In the genomic region with DNA sequence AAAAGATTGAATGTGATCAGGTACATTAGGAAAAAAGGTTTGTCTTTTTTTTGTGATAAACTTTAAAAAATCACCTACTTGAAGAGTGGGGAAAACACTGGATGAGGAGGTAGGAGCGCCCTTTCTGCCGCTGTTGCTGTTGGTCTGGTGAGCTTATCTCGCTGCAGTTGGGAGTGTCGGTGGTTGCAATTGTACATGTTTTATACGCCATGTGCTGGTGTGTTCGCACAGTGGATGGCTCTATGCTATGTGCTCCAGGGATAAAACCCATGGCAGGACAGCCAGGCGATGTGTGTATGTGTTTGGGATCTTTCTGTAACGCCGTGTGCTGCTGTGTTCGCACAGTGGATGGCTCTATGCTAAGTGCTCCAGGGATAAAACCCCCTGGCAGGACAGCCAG, we compare ENCODE assay signal across 16 cellular contexts. TPM values are rescaled to one million over a fixed set of nuclear protein-coding genes. Genes with fewer than 3 reads are reported as not detected.
DNase-seq lines count a peak whose midpoint lies in the region; ATAC-seq and TF ChIP-seq lines count a peak whose summit lies in the region.
"Had no signal": no experiment of that assay in that cellular context is flagged by ENCODE, and none has a peak within 500 bp of the region (broad histone marks: within the 10 kb centered on the region; RNA-seq: fewer than 3 reads in every experiment).

No MANE protein-coding gene starts in this region.

- H3K4me3 ChIP-seq in astrocyte of the cerebellum (ENCODE audit: low read depth, low read length) (peak overlapping the region; percentile 46), iPS-11a (ENCODE audit: low read depth, low read length) (peak overlapping the region; percentile 50), ovary (peak overlapping the region; percentile 76), upper lobe of right lung (peak overlapping the region; percentile 54)

- H3K27ac ChIP-seq in ovary (no peak overlapping the region), upper lobe of right lung (peak overlapping the region; percentile 58)

- H3K4me1 ChIP-seq in ovary (ENCODE audit: insufficient read depth) (peaks cover 2% of the 10 kb centered on the region), upper lobe of right lung (peaks cover 7% of the 10 kb centered on the region)

- no peak for TF ChIP-seq EP300 in ovary (IDR thresholded peaks at IDR 0.05)

- DNase-seq in astrocyte of the cerebellum (ENCODE audit: low read depth) (no peak), ovary (no peak), upper lobe of right lung (no peak), amygdala (lab: John Stamatoyannopoulos, UW) (no peak)
- DNase-seq in activated CD8-positive, alpha-beta memory T cell treated with anti-CD3 and anti-CD28 coated beads for 24 hours: no peak
- no peak for DNase-seq in activated CD4-positive, alpha-beta T cell treated with anti-CD3 and anti-CD28 coated beads, Interleukin-2, amount 50 U/mL, for 48 hours
- DNase-seq: activated CD4-positive, alpha-beta T cell treated with anti-CD3 and anti-CD28 coated beads, Interleukin-2, amount 50 U/mL, for 4 hours; activated gamma-delta T cell; NCI-H1436; NCI-H524 treated with DMSO at 0.1 percent for 48 hours; stimulated activated CD4-positive, alpha-beta T cell treated with anti-CD3 and anti-CD28 coated beads, Interleukin-2, amount 100 ng/mL, for 48 hours; stimulated activated naive CD4-positive, alpha-beta T cell treated with Interleukin-2 at 50 U/mL for 16 hours; T-helper 9 cell had no signal

- in situ Hi-C loops in astrocyte of the cerebellum (cut with HindIII; ENCODE audit: low sequenced_read_pairs): no loop called here

- H3K36me3 ChIP-seq in ovary (no peaks in the 10 kb centered on the region), upper lobe of right lung (no peaks in the 10 kb centered on the region)

- no peaks in the 10 kb centered on the region for H3K9me3 ChIP-seq in ovary
- no peaks in the 10 kb centered on the region for H3K9me3 ChIP-seq in upper lobe of right lung

- ATAC-seq in upper lobe of right lung: no peak

- TF ChIP-seq CTCF in astrocyte of the cerebellum (IDR thresholded peaks at IDR 0.05; ENCODE audit: low read depth, low read length, missing control alignments) (no peak), ovary (IDR thresholded peaks at IDR 0.05) (no peak), upper lobe of right lung (IDR thresholded peaks at IDR 0.05) (no peak)

- H3K27me3 ChIP-seq in ovary: no peaks in the 10 kb centered on the region
- H3K27me3 ChIP-seq in upper lobe of right lung: peaks cover 36% of the 10 kb centered on the region

- intact Hi-C loops in ovary (cut with DNase I) (loop anchor here in 2 of 4 donors (5.0 to 10.0 kb wide), 3 partner anchors 82 to 213 kb away; no protein-coding TSS in a partner anchor), upper lobe of right lung (cut with DNase I) (no loop called here)

- TF ChIP-seq POLR2A in ovary (IDR thresholded peaks at IDR 0.05): no peak

- 80 to 95% (median 89%) methylated on average over 10 of the region's 10 CpGs for WGBS in ovary, 3 donors

RNA-seq across cellular contexts. Expression of a gene that starts 1.7 kb away (rescaled TPM):
- 10 to 100 TPM; 18.9 to 42.5 (median 30.5) TPM for total RNA-seq in ovary
- polyA plus RNA-seq in ovary: 10 to 100 TPM; 13.5 to 34.6 TPM
- total RNA-seq in upper lobe of right lung: 30.6 TPM
- total RNA-seq: osteocyte had no signal
- polyA plus RNA-seq: IgD-negative memory B cell had no signal
